ENCODE assay signal across 23 cellular contexts in genomic region chr10:6411424-6411823, GRCh38.
"Had no signal": no experiment of that assay in that cellular context is flagged by ENCODE, and none has a peak within 500 bp of the region (broad histone marks: within the 10 kb centered on the region; RNA-seq: fewer than 3 reads in every experiment).

No MANE protein-coding gene starts in this region.

- H3K36me3 ChIP-seq: left ventricle myocardium inferior, right atrium auricular region, tibial nerve, uterus had no signal

- FAIRE-seq: kidney, small intestine had no signal

- H3K4me3 ChIP-seq: dorsolateral prefrontal cortex, left ventricle myocardium inferior, right atrium auricular region, tibial nerve, uterus had no signal

- DNase-seq: activated B cell treated with CpG ODN at 0.5 μM for 24 hours; activated CD4-positive, alpha-beta T cell treated with anti-CD3 and anti-CD28 coated beads for 4 hours; activated CD8-positive, alpha-beta T cell treated with anti-CD3 and anti-CD28 coated beads for 36 hours; activated effector memory CD4-positive, alpha-beta T cell treated with Interleukin-2 at 50 U/mL for 16 hours; activated naive CD4-positive, alpha-beta T cell treated with anti-CD3 and anti-CD28 coated beads, Interleukin-2, amount 10 ng/mL, durations not matched to agents 7 days and 5 days; activated naive CD8-positive, alpha-beta T cell treated with anti-CD3 and anti-CD28 coated beads, Interleukin-2, amount 50 U/mL, for 24 hours; activated T-cell treated with anti-CD3 and anti-CD28 coated beads, Interleukin-2, amount 50 U/mL, for 48 hours; anterior cingulate cortex; caudate nucleus; dorsolateral prefrontal cortex; endodermal cell; foreskin melanocyte; head of caudate nucleus; kidney; left ventricle myocardium inferior; occipital lobe; small intestine; stimulated activated CD4-positive, alpha-beta T cell treated with anti-CD3 and anti-CD28 coated beads, Interleukin-15, amount 100 ng/mL, for 24 hours; stimulated activated CD4-positive, alpha-beta T cell treated with anti-CD3 and anti-CD28 coated beads, Interleukin-2, amount 100 ng/mL, for 48 hours; uterus had no signal

- ATAC-seq: activated CD8-positive, alpha-beta T cell treated with anti-CD3 and anti-CD28 coated beads for 36 hours; activated naive CD8-positive, alpha-beta T cell treated with anti-CD3 and anti-CD28 coated beads, Interleukin-2, amount 50 U/mL, for 24 hours had no signal

- H3K9me3 ChIP-seq: left ventricle myocardium inferior, right atrium auricular region, tibial nerve, uterus had no signal

- H3K27ac ChIP-seq: epithelial cell of prostate, left ventricle myocardium inferior, tibial nerve had no signal

- H3K4me1 ChIP-seq: uterus had no signal

- H3K27me3 ChIP-seq: dorsolateral prefrontal cortex, right atrium auricular region, tibial nerve, uterus had no signal
